ENCODE assay signal across 1 cellular context in the genomic region with DNA sequence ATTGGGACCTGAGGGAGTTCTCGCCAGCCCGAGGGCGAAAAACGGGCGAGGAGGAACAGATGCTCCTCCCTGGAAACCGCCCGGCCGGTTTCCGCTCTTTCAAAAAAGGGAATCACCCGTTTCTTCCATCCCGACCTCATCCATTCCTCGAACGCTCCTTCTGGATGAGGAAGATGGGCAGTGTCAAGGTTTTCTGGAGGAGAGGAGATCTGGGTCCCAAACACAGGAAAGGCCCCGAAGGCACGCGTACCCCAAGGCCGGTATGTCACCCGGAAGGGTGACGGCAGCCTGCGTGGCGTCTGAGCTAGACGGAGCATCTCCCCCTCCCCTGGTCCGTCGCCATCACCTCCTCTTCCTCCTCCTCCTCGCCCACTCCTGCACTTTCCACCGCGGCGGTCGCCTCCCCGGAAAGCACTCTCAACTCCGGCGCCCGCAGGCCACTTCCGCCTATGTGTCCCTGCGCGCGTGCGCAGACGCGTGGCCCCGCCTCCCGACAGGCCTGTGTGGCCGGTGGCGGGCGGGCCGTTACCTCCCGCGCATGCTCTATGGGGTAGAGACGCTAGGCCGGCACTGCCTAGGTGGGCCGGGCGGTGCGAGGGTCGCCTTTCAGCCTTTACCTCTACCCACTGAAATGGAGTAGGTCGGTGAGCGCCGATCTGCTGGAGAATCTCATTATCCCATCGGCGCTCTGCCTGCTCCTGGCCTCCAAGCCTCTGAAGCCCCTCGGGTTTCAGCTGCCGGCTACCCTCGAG.
TF ChIP-seq lines count a peak whose summit lies in the region.

TSS of gene SLC35B3 (minus strand) at position 453 of the 752 bp plus-strand sequence.

TF ChIP-seq in HepG2, 621 proteins besides CTCF, POLR2A, EP300 and RAD21 (continued from another document and continues in another):
- TF ChIP-seq ZNF142 (CRISPR knock-in tag; IDR thresholded peaks at IDR 0.05), result peak; percentile 44
- TF ChIP-seq MEIS1 (CRISPR knock-in tag; IDR thresholded peaks at IDR 0.05; ENCODE audit: borderline replicate concordance), result 0 out of 2 replicates have a peak, but pooled peaks have one; percentile 46
- TF ChIP-seq KMT2A (CRISPR knock-in tag; IDR thresholded peaks at IDR 0.05), result peak; percentile 98
- TF ChIP-seq ZKSCAN8 (CRISPR knock-in tag; IDR thresholded peaks at IDR 0.05; ENCODE audit: borderline replicate concordance), result peak; percentile 56; the same call in 1 of the 2 replicates
- peak; percentile 13; the same call in 1 of the 2 replicates for TF ChIP-seq ATF2 (CRISPR knock-in tag; IDR thresholded peaks at IDR 0.05)
- 0 out of 2 replicates have a peak, but pooled peaks have one; percentile 50 for TF ChIP-seq ETV6 (CRISPR knock-in tag; conservative IDR thresholded peaks at IDR 0.05)
- peak; percentile 48; the same call in 1 of the 2 replicates for TF ChIP-seq ZC3H4 (CRISPR knock-in tag; IDR thresholded peaks at IDR 0.05; ENCODE audit: borderline replicate concordance)
- no peak for TF ChIP-seq ZBTB8A (CRISPR knock-in tag; IDR thresholded peaks at IDR 0.05; ENCODE audit: borderline replicate concordance, low read depth)
- peak; percentile 80; the same call in 1 of the 2 replicates for TF ChIP-seq BRCA1 (CRISPR knock-in tag; IDR thresholded peaks at IDR 0.05)
- TF ChIP-seq ZFP1 (CRISPR knock-in tag; IDR thresholded peaks at IDR 0.05), result peak; percentile 21
- no peak for TF ChIP-seq SRF (IDR thresholded peaks at IDR 0.05; ENCODE audit: low read depth, low read length)
- peak; percentile 55; the same call in 1 of the 2 replicates for TF ChIP-seq SMAD3 (CRISPR knock-in tag; IDR thresholded peaks at IDR 0.05)
- TF ChIP-seq, protein P1, sequence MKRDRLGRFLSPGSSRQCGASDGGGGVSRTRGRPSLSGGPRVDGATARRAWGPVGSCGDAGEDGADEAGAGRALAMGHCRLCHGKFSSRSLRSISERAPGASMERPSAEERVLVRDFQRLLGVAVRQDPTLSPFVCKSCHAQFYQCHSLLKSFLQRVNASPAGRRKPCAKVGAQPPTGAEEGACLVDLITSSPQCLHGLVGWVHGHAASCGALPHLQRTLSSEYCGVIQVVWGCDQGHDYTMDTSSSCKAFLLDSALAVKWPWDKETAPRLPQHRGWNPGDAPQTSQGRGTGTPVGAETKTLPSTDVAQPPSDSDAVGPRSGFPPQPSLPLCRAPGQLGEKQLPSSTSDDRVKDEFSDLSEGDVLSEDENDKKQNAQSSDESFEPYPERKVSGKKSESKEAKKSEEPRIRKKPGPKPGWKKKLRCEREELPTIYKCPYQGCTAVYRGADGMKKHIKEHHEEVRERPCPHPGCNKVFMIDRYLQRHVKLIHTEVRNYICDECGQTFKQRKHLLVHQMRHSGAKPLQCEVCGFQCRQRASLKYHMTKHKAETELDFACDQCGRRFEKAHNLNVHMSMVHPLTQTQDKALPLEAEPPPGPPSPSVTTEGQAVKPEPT (CRISPR knock-in tag; IDR thresholded peaks at IDR 0.05; ENCODE audit: low read depth), result peak; percentile 94; the same call in 1 of the 2 replicates
- TF ChIP-seq ZNF407 (CRISPR knock-in tag; IDR thresholded peaks at IDR 0.05; ENCODE audit: not compliant biosample characterization), result peak; percentile 87
- peak; percentile 68; the same call in 1 of the 2 replicates for TF ChIP-seq ZNF451 (CRISPR knock-in tag; IDR thresholded peaks at IDR 0.05)
- peak; percentile 42 for TF ChIP-seq ZNF143 (CRISPR knock-in tag; IDR thresholded peaks at IDR 0.05)
- peak; percentile 95; the same call in 1 of the 2 replicates for TF ChIP-seq ZNF138 (CRISPR knock-in tag; IDR thresholded peaks at IDR 0.05; ENCODE audit: low read depth)
- TF ChIP-seq ZNF224 (CRISPR knock-in tag; IDR thresholded peaks at IDR 0.05), result peak; percentile 97
- TF ChIP-seq ZFP82 (CRISPR knock-in tag; IDR thresholded peaks at IDR 0.05; ENCODE audit: borderline replicate concordance), result 0 out of 2 replicates have a peak, but pooled peaks have one; percentile 88
- peak; percentile 77; the same call in 1 of the 2 replicates for TF ChIP-seq HDAC2 (CRISPR knock-in tag; IDR thresholded peaks at IDR 0.05)
- peak; percentile 94 for TF ChIP-seq SIN3A (IDR thresholded peaks at IDR 0.05; ENCODE audit: borderline replicate concordance, low read depth, low read length)
- TF ChIP-seq, protein P2, sequence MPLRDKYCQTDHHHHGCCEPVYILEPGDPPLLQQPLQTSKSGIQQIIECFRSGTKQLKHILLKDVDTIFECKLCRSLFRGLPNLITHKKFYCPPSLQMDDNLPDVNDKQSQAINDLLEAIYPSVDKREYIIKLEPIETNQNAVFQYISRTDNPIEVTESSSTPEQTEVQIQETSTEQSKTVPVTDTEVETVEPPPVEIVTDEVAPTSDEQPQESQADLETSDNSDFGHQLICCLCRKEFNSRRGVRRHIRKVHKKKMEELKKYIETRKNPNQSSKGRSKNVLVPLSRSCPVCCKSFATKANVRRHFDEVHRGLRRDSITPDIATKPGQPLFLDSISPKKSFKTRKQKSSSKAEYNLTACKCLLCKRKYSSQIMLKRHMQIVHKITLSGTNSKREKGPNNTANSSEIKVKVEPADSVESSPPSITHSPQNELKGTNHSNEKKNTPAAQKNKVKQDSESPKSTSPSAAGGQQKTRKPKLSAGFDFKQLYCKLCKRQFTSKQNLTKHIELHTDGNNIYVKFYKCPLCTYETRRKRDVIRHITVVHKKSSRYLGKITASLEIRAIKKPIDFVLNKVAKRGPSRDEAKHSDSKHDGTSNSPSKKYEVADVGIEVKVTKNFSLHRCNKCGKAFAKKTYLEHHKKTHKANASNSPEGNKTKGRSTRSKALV (CRISPR knock-in tag; IDR thresholded peaks at IDR 0.05), result no peak
- peak; percentile 52; the same call in 1 of the 2 replicates for TF ChIP-seq ZNF749 (CRISPR knock-in tag; IDR thresholded peaks at IDR 0.05; ENCODE audit: borderline replicate concordance)
- TF ChIP-seq NFE2 (CRISPR knock-in tag; IDR thresholded peaks at IDR 0.05), result 0 out of 2 replicates have a peak, but pooled peaks have one; percentile 10
- TF ChIP-seq MIER3 (CRISPR knock-in tag; IDR thresholded peaks at IDR 0.05; ENCODE audit: borderline replicate concordance), result peak; percentile 82
- no peak for TF ChIP-seq MAFF (IDR thresholded peaks at IDR 0.05; ENCODE audit: low read depth, low read length)
- peak; percentile 87 for TF ChIP-seq SALL2 (CRISPR knock-in tag; IDR thresholded peaks at IDR 0.05)
- TF ChIP-seq ZNF879 (CRISPR knock-in tag; IDR thresholded peaks at IDR 0.05), result no peak
- peak; percentile 21; the same call in 1 of the 2 replicates for TF ChIP-seq HNF4A (CRISPR knock-in tag; IDR thresholded peaks at IDR 0.05)
- peak; percentile 94; the same call in 1 of the 2 replicates for TF ChIP-seq AHR (CRISPR knock-in tag; IDR thresholded peaks at IDR 0.05)
- TF ChIP-seq, protein P3, sequence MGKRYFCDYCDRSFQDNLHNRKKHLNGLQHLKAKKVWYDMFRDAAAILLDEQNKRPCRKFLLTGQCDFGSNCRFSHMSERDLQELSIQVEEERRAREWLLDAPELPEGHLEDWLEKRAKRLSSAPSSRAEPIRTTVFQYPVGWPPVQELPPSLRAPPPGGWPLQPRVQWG (CRISPR knock-in tag; IDR thresholded peaks at IDR 0.05; ENCODE audit: borderline replicate concordance, low read depth), result no peak
- peak; percentile 93 for TF ChIP-seq MAF1 (CRISPR knock-in tag; IDR thresholded peaks at IDR 0.05; ENCODE audit: borderline replicate concordance)
- TF ChIP-seq, protein P4, sequence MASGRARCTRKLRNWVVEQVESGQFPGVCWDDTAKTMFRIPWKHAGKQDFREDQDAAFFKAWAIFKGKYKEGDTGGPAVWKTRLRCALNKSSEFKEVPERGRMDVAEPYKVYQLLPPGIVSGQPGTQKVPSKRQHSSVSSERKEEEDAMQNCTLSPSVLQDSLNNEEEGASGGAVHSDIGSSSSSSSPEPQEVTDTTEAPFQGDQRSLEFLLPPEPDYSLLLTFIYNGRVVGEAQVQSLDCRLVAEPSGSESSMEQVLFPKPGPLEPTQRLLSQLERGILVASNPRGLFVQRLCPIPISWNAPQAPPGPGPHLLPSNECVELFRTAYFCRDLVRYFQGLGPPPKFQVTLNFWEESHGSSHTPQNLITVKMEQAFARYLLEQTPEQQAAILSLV (CRISPR knock-in tag; IDR thresholded peaks at IDR 0.05; ENCODE audit: borderline replicate concordance), result peak; percentile 96; the same call in 1 of the 2 replicates
